22 cellular contexts compared by ENCODE assay signal in the genomic region with DNA sequence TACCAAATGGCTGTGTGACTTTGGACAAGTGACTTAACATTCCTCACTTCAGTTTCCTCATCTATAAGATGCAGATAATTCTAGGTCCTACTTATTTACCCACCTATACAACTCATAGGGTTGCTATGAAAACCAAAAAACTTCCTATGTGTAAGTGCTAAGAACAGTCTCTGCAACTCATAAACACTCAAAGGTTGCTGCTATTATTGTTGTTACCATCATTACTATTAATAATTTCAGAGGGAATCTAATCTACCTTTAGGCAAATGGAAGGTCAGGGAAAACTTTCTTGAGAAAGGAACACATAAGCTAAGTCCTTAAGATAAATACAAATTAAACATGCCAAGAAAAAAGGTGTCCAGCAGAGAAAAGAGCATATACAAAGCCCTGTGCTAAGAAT.
"Had no signal": no experiment of that assay in that cellular context is flagged by ENCODE, and none has a peak within 500 bp of the region (broad histone marks: within the 10 kb centered on the region; RNA-seq: fewer than 3 reads in every experiment).

No MANE protein-coding gene starts in this region.

- ATAC-seq: left lobe of liver, natural killer cell had no signal

- DNase-seq: activated CD4-positive, alpha-beta memory T cell treated with anti-CD3 and anti-CD28 coated beads for 36 hours; activated CD4-positive, alpha-beta T cell treated with anti-CD3 and anti-CD28 coated beads for 48 hours; activated CD4-positive, CD25-positive, alpha-beta regulatory T cell; activated gamma-delta T cell treated with Interleukin-2 at 50 U/mL for 16 hours; adrenal gland; cerebellar nuclear complex; cortex of kidney; foreskin fibroblast; kidney; natural killer cell; spleen; stimulated activated CD4-positive, alpha-beta T cell treated with anti-CD3 and anti-CD28 coated beads, Interleukin-4, amount 100 ng/mL, for 1 hour; stimulated activated naive CD4-positive, alpha-beta T cell; T-helper 1 cell; T-helper 9 cell; upper lobe of left lung had no signal

- H3K27ac Mint-ChIP-seq: activated CD4-positive, alpha-beta memory T cell treated with anti-CD3 and anti-CD28 coated beads for 36 hours; progenitor cell of endocrine pancreas had no signal

- H3K36me3 ChIP-seq: adrenal gland, breast epithelium, upper lobe of left lung had no signal

- H3K9me3 Mint-ChIP-seq: activated CD4-positive, alpha-beta memory T cell treated with anti-CD3 and anti-CD28 coated beads for 36 hours; natural killer cell had no signal

- H3K36me3 Mint-ChIP-seq: natural killer cell had no signal

- H3K4me3 ChIP-seq: adrenal gland, breast epithelium, lung, spleen, upper lobe of left lung had no signal

- H3K27me3 Mint-ChIP-seq: activated CD4-positive, alpha-beta memory T cell treated with anti-CD3 and anti-CD28 coated beads for 36 hours; activated naive CD8-positive, alpha-beta T cell; progenitor cell of endocrine pancreas had no signal

- H3K4me1 ChIP-seq: breast epithelium had no signal

- H3K27me3 ChIP-seq: adrenal gland, breast epithelium, spleen, upper lobe of left lung had no signal

- H3K27ac ChIP-seq: adrenal gland, breast epithelium, epithelial cell of prostate, spleen, upper lobe of left lung had no signal

- H3K4me3 Mint-ChIP-seq: activated CD4-positive, alpha-beta memory T cell treated with anti-CD3 and anti-CD28 coated beads for 36 hours; activated naive CD8-positive, alpha-beta T cell; natural killer cell had no signal

- H3K9me3 ChIP-seq: adrenal gland, breast epithelium, spleen, upper lobe of left lung had no signal
